8 cellular contexts compared by ENCODE assay signal in genomic region chrX:48696301-48697181, GRCh38. TPM values are rescaled to one million over a fixed set of nuclear protein-coding genes. Genes with fewer than 3 reads are reported as not detected.
DNase-seq lines count a peak whose midpoint lies in the region; ATAC-seq and TF ChIP-seq lines count a peak whose summit lies in the region.

Gene SUV39H1 (plus strand): TSS chrX:48696734. CDS start chrX:48696785, 51 bp downstream.

- H3K27me3 ChIP-seq in H7 (ENCODE audit: control insufficient read depth, insufficient read depth, low read length) (no peaks in the 10 kb centered on the region), Loucy (ENCODE audit: insufficient read depth, low read length, poor library complexity, severe bottlenecking) (no peaks in the 10 kb centered on the region), fibroblast of lung (ENCODE audit: control insufficient read depth, insufficient read depth, low read length) (no peaks in the 10 kb centered on the region)

- peak; percentile 89 for DNase-seq in ELR (ENCODE audit: low read depth)
- DNase-seq in H7 = peak; percentile 95
- DNase-seq in RWPE1 (ENCODE audit: low spot score) = peak; percentile 87
- peak; percentile 54 to 77 for DNase-seq in activated T-helper 1 cell treated with anti-CD3 and anti-CD28 coated beads, Interleukin-2, amount 50 U/mL, for 16 hours (ENCODE audit: low read depth in 1 of 2, low spot score in 1 of 2)
- peak; percentile 81 to 85 for DNase-seq in fibroblast of lung (ENCODE audit: low read depth in 2 of 2)
- peak; percentile 77 for DNase-seq in natural killer cell
- peak; percentile 72 to 89 (median 81) for DNase-seq in stimulated activated naive CD4-positive, alpha-beta T cell (lab: John Stamatoyannopoulos, UW)

- H3K4me3 ChIP-seq in H7 (ENCODE audit: insufficient read depth, low read depth, low read length) = peak within 1 kb of the TSS; percentile 54
- H3K4me3 ChIP-seq in Loucy (ENCODE audit: low read length, poor library complexity, severe bottlenecking) = peak within 1 kb of the TSS; percentile 87
- H3K4me3 ChIP-seq in fibroblast of lung (replicated peaks in 1 of 4; ENCODE audit: control extremely low read depth in 1 of 4, insufficient read depth in 1 of 4, low read depth in 3 of 4, low read length in 4 of 4) = peak within 1 kb of the TSS; percentile 49 to 71 (median 60)

- H3K9me3 ChIP-seq in Loucy (ENCODE audit: insufficient read depth, low read depth, low read length) = no peaks in the 10 kb centered on the region
- no peaks in the 10 kb centered on the region for H3K9me3 ChIP-seq in fibroblast of lung (ENCODE audit: control insufficient read depth, insufficient read depth, low read depth, low read length)

- peak within 1 kb of the TSS; percentile 60; the same call in 1 of the 2 replicates for H2AFZ ChIP-seq in Loucy (ENCODE audit: low read length)
- peak within 1 kb of the TSS; percentile 81 for H2AFZ ChIP-seq in fibroblast of lung (ENCODE audit: low read length)

- H3K36me3 ChIP-seq in H7 (replicated peaks; ENCODE audit: control insufficient read depth, insufficient read depth, low read length) (peaks cover 9% of the 10 kb centered on the region), Loucy (ENCODE audit: insufficient read depth, low read length) (peaks cover 27% of the 10 kb centered on the region; the same call in 1 of the 2 replicates), fibroblast of lung (ENCODE audit: control insufficient read depth, insufficient read depth, low read length) (no peaks in the 10 kb centered on the region)

- peak within 1 kb of the TSS; percentile 94 for H3K4me2 ChIP-seq in Loucy (ENCODE audit: low read depth, low read length, poor library complexity, severe bottlenecking)
- H3K4me2 ChIP-seq in fibroblast of lung (ENCODE audit: extremely low read depth, insufficient read depth, low read length) = peak within 1 kb of the TSS; percentile 88

- H3K4me1 Mint-ChIP-seq in natural killer cell = peaks cover 7 to 23% of the 10 kb centered on the region in 2 donors

- intact Hi-C loops in natural killer cell (cut with micrococcal nuclease) = loop anchor here (2.0 kb wide), 3 partner anchors 20 to 104 kb away; no protein-coding TSS in a partner anchor

- TF ChIP-seq CTCF in Loucy (conservative IDR thresholded peaks at IDR 0.05; ENCODE audit: low read length) = no peak
- TF ChIP-seq CTCF in RWPE1 (conservative IDR thresholded peaks at IDR 0.05; ENCODE audit: low read depth) = no peak
- no peak for TF ChIP-seq CTCF in fibroblast of lung (conservative IDR thresholded peaks at IDR 0.05 in 1 of 2, IDR thresholded peaks at IDR 0.05 in 1 of 2; ENCODE audit: low read depth in 1 of 2, low read length in 2 of 2)
- no peak for TF ChIP-seq CTCF in natural killer cell (IDR thresholded peaks at IDR 0.05)

- POLR2A ChIA-PET in RWPE1 (lab: Yijun Ruan, JAX; ENCODE audit: low non-redundant PET) = no interaction called here

- no peaks in the 10 kb centered on the region for H3K27me3 Mint-ChIP-seq in natural killer cell (ENCODE audit: low read depth in 2 of 2)

- H3K4me1 ChIP-seq in Loucy (ENCODE audit: insufficient read depth, low read length, poor library complexity, severe bottlenecking) (peaks cover 19% of the 10 kb centered on the region), fibroblast of lung (ENCODE audit: control insufficient read depth, extremely low read depth, insufficient read depth, low read length) (peaks cover 2% of the 10 kb centered on the region)

- H3F3A ChIP-seq in Loucy (ENCODE audit: low read depth) = no peaks in the 10 kb centered on the region

- no peaks in the 10 kb centered on the region for H3K36me3 Mint-ChIP-seq in natural killer cell

- H3K27ac ChIP-seq in RWPE1 = peak within 1 kb of the TSS; percentile 86
- peak within 1 kb of the TSS; percentile 76 for H3K27ac ChIP-seq in fibroblast of lung (ENCODE audit: insufficient read depth, low read length)

- H3K79me2 ChIP-seq in Loucy (ENCODE audit: insufficient read depth, low read length) (peaks cover 47% of the 10 kb centered on the region), fibroblast of lung (ENCODE audit: control insufficient read depth, insufficient read depth, low read length) (peaks cover 6% of the 10 kb centered on the region)

- peak within 1 kb of the TSS; percentile 90 for H3K9ac ChIP-seq in Loucy (ENCODE audit: low read depth, low read length, poor library complexity, severe bottlenecking)
- peak within 1 kb of the TSS; percentile 65 for H3K9ac ChIP-seq in fibroblast of lung (ENCODE audit: insufficient read depth, low read length)

- peaks cover 12% of the 10 kb centered on the region for H4K20me1 ChIP-seq in Loucy (ENCODE audit: insufficient read depth, low read length, poor library complexity, severe bottlenecking)
- H4K20me1 ChIP-seq in fibroblast of lung (ENCODE audit: control insufficient read depth, extremely low read depth, insufficient read depth, low read length) = no peaks in the 10 kb centered on the region

- ATAC-seq in natural killer cell = peak; percentile 89 to 95 (median 91)

- CTCF ChIA-PET in RWPE1 (lab: Yijun Ruan, JAX) = no interaction called here

- H3K9me3 Mint-ChIP-seq in natural killer cell = no peaks in the 10 kb centered on the region

- no peaks in the 10 kb centered on the region for H3K9me2 ChIP-seq in Loucy (replicated peaks; ENCODE audit: low read depth, low read length)

- H3K27ac Mint-ChIP-seq in natural killer cell = peak within 1 kb of the TSS; percentile 86 to 99

- H3K4me3 Mint-ChIP-seq in natural killer cell = peak within 1 kb of the TSS; percentile 90

RNA-seq across cellular contexts. Expression of gene SUV39H1, which starts in this region (rescaled TPM):
- total RNA-seq in H7 (2014; rRNA removed; shearing (Covaris generic)) = 19.6 and 20.4 TPM in 2 replicates
- total RNA-seq in fibroblast of lung (0.51 and 1.5 TPM in 2 replicates), natural killer cell (10 to 100 TPM in 2 of 3 donors, 1 to 10 TPM in 1; 9.2 to 11.6 (median 11.0) TPM)
- polyA plus RNA-seq in fibroblast of lung = 2.8 and 10.3 TPM in 2 replicates
- 3.1 and 11.8 TPM in 2 replicates for polyA plus RNA-seq in fibroblast of lung (2012)
- 11.3 and 43.3 TPM in 2 replicates for polyA minus RNA-seq in fibroblast of lung (ENCODE audit: low replicate concordance)

Comparison
In these comparisons a context has a peak if more than half of its experiments do, and no peak if none do; other contexts are left out.
1. Peak in every context shown above with its lines: DNase-seq, ATAC-seq, H3K4me3 ChIP-seq and H3K27ac ChIP-seq.